Comparison of ENCODE assay signal across 16 cellular contexts in genomic region chr22:37976547-37976946, GRCh38. TPM values are rescaled to one million over a fixed set of nuclear protein-coding genes. Genes with fewer than 3 reads are reported as not detected.
DNase-seq lines count a peak whose midpoint lies in the region; ATAC-seq and TF ChIP-seq lines count a peak whose summit lies in the region.
"Had no signal": no experiment of that assay in that cellular context is flagged by ENCODE, and none has a peak within 500 bp of the region (broad histone marks: within the 10 kb centered on the region; RNA-seq: fewer than 3 reads in every experiment).

No MANE protein-coding gene starts in this region.

- no peak overlapping the region for H2BK12ac ChIP-seq in mesenchymal stem cell (ENCODE audit: low read length in 2 of 2)

- intact Hi-C loops in MCF 10A (cut with micrococcal nuclease): no loop called here
- intact Hi-C loops in mammary epithelial cell (cut with micrococcal nuclease): no loop called here
- intact Hi-C loops in vagina (cut with DNase I): no loop called here

- no peak for TF ChIP-seq POLR2A in vagina (IDR thresholded peaks at IDR 0.05)

- H3K79me2 ChIP-seq in mammary epithelial cell (ENCODE audit: insufficient read depth, low read length): no peaks in the 10 kb centered on the region

- no peak overlapping the region for H3K4ac ChIP-seq in mesenchymal stem cell (ENCODE audit: low read depth in 1 of 2, low read length in 2 of 2)

- no peaks in the 10 kb centered on the region for H3K79me1 ChIP-seq in mesenchymal stem cell (replicated peaks; ENCODE audit: low read length, poor library complexity, severe bottlenecking)

- in situ Hi-C loops in mammary epithelial cell (cut with MboI; ENCODE audit: low sequenced_read_pairs in 2 of 2): no loop called here

- H3K23ac ChIP-seq in mesenchymal stem cell (ENCODE audit: low read length in 2 of 2): no peak overlapping the region

- H3K9ac ChIP-seq in mammary epithelial cell (ENCODE audit: insufficient read depth, low read length) (no peak overlapping the region), mesenchymal stem cell (ENCODE audit: low read length) (no peak overlapping the region)

- dilution Hi-C loops in mammary epithelial cell (cut with HindIII; ENCODE audit: low sequenced_read_pairs): no loop called here

- H2BK5ac ChIP-seq in mesenchymal stem cell (ENCODE audit: low read depth, low read length, poor library complexity, severe bottlenecking): no peak overlapping the region

- H2AFZ ChIP-seq in mammary epithelial cell (ENCODE audit: low read depth, low read length) (no peak overlapping the region), mesenchymal stem cell (ENCODE audit: low read depth, low read length) (peak overlapping the region; percentile 23)

- no peak for TF ChIP-seq CTCF in MCF 10A (IDR thresholded peaks at IDR 0.05; ENCODE audit: unreplicated experiment)
- no peak for TF ChIP-seq CTCF in mammary epithelial cell (conservative IDR thresholded peaks at IDR 0.05 in 1 of 2, IDR thresholded peaks at IDR 0.05 in 1 of 2; ENCODE audit: extremely low read depth in 1 of 2, insufficient read depth in 1 of 2, low read depth in 1 of 2, low read length in 2 of 2)
- no peak for TF ChIP-seq CTCF in vagina (IDR thresholded peaks at IDR 0.05)

- no TSS peak for BruUV-seq in MCF 10A (replicated peaks; lab: Mats Ljungman, UMichigan)
- BruUV-seq in mammary epithelial cell (replicated peaks; lab: Mats Ljungman, UMichigan): no TSS peak

- H3K18ac ChIP-seq in mesenchymal stem cell (ENCODE audit: low read depth in 1 of 2, low read length in 2 of 2): no peak overlapping the region

- H3K27ac Mint-ChIP-seq in MCF 10A (ENCODE audit: low read depth, unreplicated experiment): peak overlapping the region; percentile 41
- peak overlapping the region; percentile 63 for H3K27ac Mint-ChIP-seq in stimulated activated effector memory CD8-positive, alpha-beta T cell treated with anti-CD3 and anti-CD28 coated beads, Interleukin-12 subunit alpha, Interleukin-12 subunit beta, amount 100 ng/mL, for 72 hours
- H3K27ac Mint-ChIP-seq: IgD-negative memory B cell had no signal

- H3K27me3 ChIP-seq in mammary epithelial cell (ENCODE audit: insufficient read depth, low read length) (no peaks in the 10 kb centered on the region), mesenchymal stem cell (ENCODE audit: control insufficient read depth in 1 of 2, insufficient read depth in 1 of 2, low read length in 2 of 2) (peaks cover 0 to 7% of the 10 kb centered on the region in 2 experiments), vagina (no peaks in the 10 kb centered on the region)
- H3K27me3 ChIP-seq: BLaER1 treated with 17β-estradiol and CSF1 and Interleukin-3, amounts not matched to agents 10 nM and 100 nM had no signal

- no peak overlapping the region for H2BK120ac ChIP-seq in mesenchymal stem cell (ENCODE audit: low read depth, low read length)

- WGBS in mammary epithelial cell (ENCODE audit: low coverage, missing lambda C conversion rate): 51% methylated on average over 4 of the region's 4 CpGs
- 97% methylated on average over 4 of the region's 4 CpGs for WGBS in mesenchymal stem cell

- H3K27me3 Mint-ChIP-seq in MCF 10A (ENCODE audit: insufficient read depth, unreplicated experiment): no peaks in the 10 kb centered on the region
- H3K27me3 Mint-ChIP-seq: CD4-positive, CD25-positive, alpha-beta regulatory T cell; IgD-negative memory B cell had no signal

- H3K4me1 ChIP-seq in mammary epithelial cell (ENCODE audit: insufficient read depth, low read length): peaks cover 9% of the 10 kb centered on the region
- peaks cover 2% of the 10 kb centered on the region for H3K4me1 ChIP-seq in mesenchymal stem cell (ENCODE audit: control insufficient read depth, insufficient read depth, low read depth, low read length)
- no peaks in the 10 kb centered on the region for H3K4me1 ChIP-seq in vagina

- no peak overlapping the region for H3K4me3 Mint-ChIP-seq in MCF 10A (ENCODE audit: unreplicated experiment)
- no peak overlapping the region for H3K4me3 Mint-ChIP-seq in stimulated activated effector memory CD8-positive, alpha-beta T cell treated with anti-CD3 and anti-CD28 coated beads, Interleukin-12 subunit alpha, Interleukin-12 subunit beta, amount 100 ng/mL, for 72 hours
- H3K4me3 Mint-ChIP-seq: CD4-positive, CD25-positive, alpha-beta regulatory T cell; IgD-negative memory B cell had no signal

- POLR2A ChIA-PET in MCF 10A (lab: Yijun Ruan, JAX): no interaction called here

- H3K4me1 Mint-ChIP-seq in MCF 10A (ENCODE audit: insufficient read depth, unreplicated experiment): no peaks in the 10 kb centered on the region
- H3K4me1 Mint-ChIP-seq in stimulated activated effector memory CD8-positive, alpha-beta T cell treated with anti-CD3 and anti-CD28 coated beads, Interleukin-12 subunit alpha, Interleukin-12 subunit beta, amount 100 ng/mL, for 72 hours: peaks cover 9% of the 10 kb centered on the region
- H3K4me1 Mint-ChIP-seq: IgD-negative memory B cell had no signal

- H3K4me2 ChIP-seq in mammary epithelial cell (ENCODE audit: insufficient read depth, low read depth, low read length) (no peak overlapping the region), mesenchymal stem cell (ENCODE audit: low read length, poor library complexity, severe bottlenecking) (no peak overlapping the region)

- no peaks in the 10 kb centered on the region for H4K20me1 ChIP-seq in mammary epithelial cell (ENCODE audit: insufficient read depth, low read length)

- H2BK15ac ChIP-seq in mesenchymal stem cell (ENCODE audit: low read depth, poor library complexity, severe bottlenecking): no peak overlapping the region

- H3K4me3 ChIP-seq in mammary epithelial cell (replicated peaks in 1 of 3; ENCODE audit: insufficient read depth in 1 of 3, low read depth in 2 of 3, low read length in 3 of 3) (no peak overlapping the region), mesenchymal stem cell (ENCODE audit: insufficient read depth in 1 of 2, low read depth in 1 of 2, low read length in 2 of 2) (no peak overlapping the region), vagina (no peak overlapping the region)
- H3K4me3 ChIP-seq: BLaER1 treated with 17β-estradiol and CSF1 and Interleukin-3, amounts not matched to agents 10 nM and 100 nM had no signal

- H4K8ac ChIP-seq in mesenchymal stem cell (ENCODE audit: low read length): no peak overlapping the region

- H3K9me3 Mint-ChIP-seq in MCF 10A (ENCODE audit: unreplicated experiment): no peaks in the 10 kb centered on the region
- no peaks in the 10 kb centered on the region for H3K9me3 Mint-ChIP-seq in stimulated activated effector memory CD8-positive, alpha-beta T cell treated with anti-CD3 and anti-CD28 coated beads, Interleukin-12 subunit alpha, Interleukin-12 subunit beta, amount 100 ng/mL, for 72 hours
- H3K9me3 Mint-ChIP-seq: IgD-negative memory B cell had no signal

- H3K14ac ChIP-seq in mesenchymal stem cell (ENCODE audit: low read length in 2 of 2): no peak overlapping the region

- H3K27ac ChIP-seq in mammary epithelial cell (ENCODE audit: insufficient read depth, low read depth, low read length) (no peak overlapping the region), mesenchymal stem cell (ENCODE audit: low read length, poor library complexity, severe bottlenecking) (no peak overlapping the region), vagina (no peak overlapping the region)
- H3K27ac ChIP-seq: BLaER1 treated with 17β-estradiol and CSF1 and Interleukin-3, amounts not matched to agents 10 nM and 100 nM had no signal

- ATAC-seq in stimulated activated effector memory CD8-positive, alpha-beta T cell treated with anti-CD3 and anti-CD28 coated beads, Interleukin-12 subunit alpha, Interleukin-12 subunit beta, amount 100 ng/mL, for 72 hours: no peak

- DNase-seq in MCF 10A (ENCODE audit: unreplicated experiment) (no peak), mammary epithelial cell (no peak), mesenchymal stem cell (no peak), vagina (ENCODE audit: extremely low spot score in 2 of 2) (no peak), hippocampal formation (lab: John Stamatoyannopoulos, UW) (no peak), NCI-H526 treated with DMSO at 0.1 percent for 48 hours (lab: John Stamatoyannopoulos, UW) (no peak)
- DNase-seq in stimulated activated effector memory CD8-positive, alpha-beta T cell treated with anti-CD3 and anti-CD28 coated beads, Interleukin-12 subunit alpha, Interleukin-12 subunit beta, amount 100 ng/mL, for 72 hours (ENCODE audit: low spot score in 2 of 2): no peak
- DNase-seq: 8988T; ACHN; CD4-positive, CD25-positive, alpha-beta regulatory T cell; HCEC 1CT had no signal

- no peak overlapping the region for H4K91ac ChIP-seq in mesenchymal stem cell (ENCODE audit: low read length)

- no peak overlapping the region for H2AK5ac ChIP-seq in mesenchymal stem cell (ENCODE audit: low read length, severe bottlenecking)

- H3K9me3 ChIP-seq in mammary epithelial cell (replicated peaks; ENCODE audit: insufficient read depth, low read length) (no peaks in the 10 kb centered on the region), mesenchymal stem cell (ENCODE audit: control insufficient read depth, low read length) (no peaks in the 10 kb centered on the region), vagina (no peaks in the 10 kb centered on the region)
- H3K9me3 ChIP-seq: BLaER1 treated with 17β-estradiol and CSF1 and Interleukin-3, amounts not matched to agents 10 nM and 100 nM had no signal

- peaks cover 6% of the 10 kb centered on the region for H3K36me3 Mint-ChIP-seq in MCF 10A (ENCODE audit: insufficient read depth, unreplicated experiment)
- no peaks in the 10 kb centered on the region for H3K36me3 Mint-ChIP-seq in stimulated activated effector memory CD8-positive, alpha-beta T cell treated with anti-CD3 and anti-CD28 coated beads, Interleukin-12 subunit alpha, Interleukin-12 subunit beta, amount 100 ng/mL, for 72 hours

- H3K36me3 ChIP-seq in mammary epithelial cell (ENCODE audit: insufficient read depth, low read length): no peaks in the 10 kb centered on the region
- H3K36me3 ChIP-seq in mesenchymal stem cell (ENCODE audit: control insufficient read depth in 1 of 2, insufficient read depth in 2 of 2, low read depth in 1 of 2, low read length in 2 of 2): peaks cover 11 to 47% of the 10 kb centered on the region in 2 experiments
- H3K36me3 ChIP-seq in vagina: no peaks in the 10 kb centered on the region

- CTCF ChIA-PET in MCF 10A (lab: Yijun Ruan, JAX): interaction anchor here (0.8 to 2.6 kb wide), 2 partner anchors 11 to 159 kb away, joined by 4 to 11 read pairs; no protein-coding TSS in a partner anchor
- CTCF ChIA-PET in mammary epithelial cell (lab: Charles Lee; ENCODE audit: low non-redundant PET): no interaction called here

RNA-seq across cellular contexts. Expression of gene SOX10, which starts 7.8 kb away (rescaled TPM):
- not detected in 2 replicates for total RNA-seq in MCF 10A (2022)
- 10 to 100 TPM in 1 of 2 donors, not detected in 1; 10.7 TPM for total RNA-seq in mammary epithelial cell
- polyA plus RNA-seq in mammary epithelial cell: not detected
- not detected for polyA minus RNA-seq in mammary epithelial cell
- not detected for polyA plus RNA-seq in mesenchymal stem cell (2013, experiment 1 of 2)
- polyA plus RNA-seq in mesenchymal stem cell (2013, experiment 2 of 2): not detected
- total RNA-seq in vagina: 3.2 TPM
- total RNA-seq: CD4-positive, CD25-positive, alpha-beta regulatory T cell; Daoy; H4; HT-29 had no signal
- polyA plus RNA-seq: CD4-positive, CD25-positive, alpha-beta regulatory T cell; IgD-negative memory B cell had no signal

RNA-seq across cellular contexts. Expression of gene POLR2F, which starts 23.0 kb away (rescaled TPM):
- total RNA-seq in MCF 10A (2022) (87.5 and 97.6 TPM in 2 replicates), mammary epithelial cell (10 to 100 TPM; 20.7 to 89.6 TPM), vagina (57.9 TPM)
- 142 TPM for polyA plus RNA-seq in mammary epithelial cell
- polyA minus RNA-seq in mammary epithelial cell: 56.6 TPM
- 88.8 TPM for polyA plus RNA-seq in mesenchymal stem cell (2013, experiment 1 of 2)
- polyA plus RNA-seq in mesenchymal stem cell (2013, experiment 2 of 2): 95.4 TPM

RNA-seq across cellular contexts. Expression of gene C22orf23, which starts 23.1 kb away (rescaled TPM):
- total RNA-seq in MCF 10A (2022): not detected in 2 replicates
- not detected for total RNA-seq in mammary epithelial cell
- 0.06 TPM for polyA plus RNA-seq in mammary epithelial cell
- not detected for polyA minus RNA-seq in mammary epithelial cell
- polyA plus RNA-seq in mesenchymal stem cell (2013, experiment 1 of 2): 0.17 TPM
- 0.27 TPM for polyA plus RNA-seq in mesenchymal stem cell (2013, experiment 2 of 2)
- total RNA-seq in vagina: not detected
- total RNA-seq: CD4-positive, CD25-positive, alpha-beta regulatory T cell; HT-29 had no signal
- polyA plus RNA-seq: CD4-positive, CD25-positive, alpha-beta regulatory T cell; IgD-negative memory B cell had no signal
